8 cellular contexts compared by ENCODE assay signal in genomic region chr6:32852844-32853540, GRCh38. TPM values are rescaled to one million over a fixed set of nuclear protein-coding genes. Genes with fewer than 3 reads are reported as not detected.
DNase-seq lines count a peak whose midpoint lies in the region; ATAC-seq and TF ChIP-seq lines count a peak whose summit lies in the region.

No MANE protein-coding gene starts in this region.

- peak overlapping the region; percentile 8 for H2AFZ ChIP-seq in trophoblast cell (ENCODE audit: insufficient read depth, low read length, poor library complexity)

- H3K9me3 ChIP-seq in heart right ventricle: no peaks in the 10 kb centered on the region
- peaks cover 5% of the 10 kb centered on the region for H3K9me3 ChIP-seq in trophoblast cell (ENCODE audit: insufficient read depth, low read depth, low read length)

- no peak for TF ChIP-seq CTCF in heart right ventricle (IDR thresholded peaks at IDR 0.05)

- H3K36me3 ChIP-seq in heart right ventricle (peaks cover 0 to 62% (median 25%) of the 10 kb centered on the region in 9 donors), trophoblast cell (ENCODE audit: control insufficient read depth in 1 of 2, insufficient read depth in 2 of 2, low read length in 2 of 2) (no peaks in the 10 kb centered on the region)

- no peak overlapping the region for H2AK5ac ChIP-seq in trophoblast cell (ENCODE audit: low read length)

- H3K4me3 ChIP-seq in heart right ventricle (peak overlapping the region; percentile 67 to 99 (median 92)), trophoblast cell (ENCODE audit: low read depth, low read length) (peak overlapping the region; percentile 61)

- H4K91ac ChIP-seq in trophoblast cell (ENCODE audit: low read depth, low read length): no peak overlapping the region

- no peak overlapping the region for H3K23ac ChIP-seq in trophoblast cell (ENCODE audit: low read length)

- H3K18ac ChIP-seq in trophoblast cell (ENCODE audit: low read length): no peak overlapping the region

- H3K4ac ChIP-seq in trophoblast cell (ENCODE audit: low read depth, low read length): no peak overlapping the region

- no peak overlapping the region for H3K9ac ChIP-seq in trophoblast cell (ENCODE audit: low read length)

- no peak overlapping the region for H2BK12ac ChIP-seq in trophoblast cell (ENCODE audit: low read length)

- H2BK5ac ChIP-seq in trophoblast cell (ENCODE audit: low read depth, low read length, poor library complexity): no peak overlapping the region

- ATAC-seq in GM18511 (IDR thresholded peaks at IDR 0.05; ENCODE audit: unreplicated experiment) (peak; percentile 27), HG03064 (IDR thresholded peaks at IDR 0.05; ENCODE audit: low read depth, unreplicated experiment) (peak; percentile 23), SK-N-SH treated with all-trans-retinoic acid at 6 μM for 48 hours (peak; percentile 53), heart right ventricle (peak; percentile 18 to 69 (median 31))

- no peak overlapping the region for H3K14ac ChIP-seq in trophoblast cell (ENCODE audit: low read length)

- H4K8ac ChIP-seq in trophoblast cell (ENCODE audit: low read depth, low read length): no peak overlapping the region

- no peaks in the 10 kb centered on the region for H3K79me2 ChIP-seq in trophoblast cell (ENCODE audit: control insufficient read depth, insufficient read depth, low read length, poor library complexity)

- H2BK120ac ChIP-seq in trophoblast cell (ENCODE audit: insufficient read depth, low read length, poor library complexity): no peak overlapping the region

- H3K27ac ChIP-seq in heart right ventricle (peak overlapping the region; percentile 95 to 99 (median 98)), trophoblast cell (ENCODE audit: low read depth, low read length) (no peak overlapping the region)

- intact Hi-C loops in heart right ventricle (cut with DNase I): loop anchor here in 5 of 10 donors (1.0 to 2.0 kb wide), 2 partner anchors 9 to 14 kb away; partner anchors contain the start of genes TAP2 (in 3 of the 5) and PSMB8 (in 2 of the 5)

- H3K4me1 ChIP-seq in heart right ventricle: peaks cover 0 to 79% (median 30%) of the 10 kb centered on the region in 9 donors
- H3K4me1 ChIP-seq in trophoblast cell (ENCODE audit: control insufficient read depth in 1 of 2, insufficient read depth in 2 of 2, low read length in 2 of 2): peaks cover 17 to 20% of the 10 kb centered on the region in 2 experiments

- WGBS in heart right ventricle, 2 donors: 0 to 1% methylated on average over 41 of the region's 41 CpGs
- WGBS in trophoblast cell (ENCODE audit: extremely low coverage, insufficient coverage, insufficient read length): no CpG with 5 or more reads among the region's 41 CpGs

- H3K4me2 ChIP-seq in trophoblast cell (ENCODE audit: low read length): peak overlapping the region; percentile 85

- H3K79me1 ChIP-seq in trophoblast cell (ENCODE audit: low read length): no peaks in the 10 kb centered on the region

- peak; percentile 21 for DNase-seq in A172 (ENCODE audit: low spot score)
- DNase-seq in amygdala (lab: John Stamatoyannopoulos, UW): peak in 33 of 56 donors; percentile 17 to 75 (median 52)
- DNase-seq in heart right ventricle: peak in 1 of 2 donors; percentile 34
- DNase-seq in trophoblast cell: peak; percentile 38 to 55
- no peak for DNase-seq in SKM-1 treated with dmso at 0.1 percent for 144 hours (lab: John Stamatoyannopoulos, UW; ENCODE audit: unreplicated experiment)

- H3K27me3 ChIP-seq in heart right ventricle: no peaks in the 10 kb centered on the region
- peaks cover 41% of the 10 kb centered on the region for H3K27me3 ChIP-seq in trophoblast cell (ENCODE audit: insufficient read depth, low read length)

- H4K12ac ChIP-seq in trophoblast cell (ENCODE audit: low read depth, low read length): no peak overlapping the region

TF ChIP-seq in SK-N-SH treated with all-trans-retinoic acid at 6 μM for 48 hours, 23 proteins besides CTCF, POLR2A, EP300 and RAD21:
- TF ChIP-seq SNAI2 (CRISPR knock-in tag; IDR thresholded peaks at IDR 0.05) (no peak), PATZ1 (CRISPR knock-in tag; IDR thresholded peaks at IDR 0.05; ENCODE audit: borderline replicate concordance) (no peak), TSHZ2 (CRISPR knock-in tag; IDR thresholded peaks at IDR 0.05) (no peak), ZFP3 (CRISPR knock-in tag; IDR thresholded peaks at IDR 0.05) (no peak), ZC3H10 (CRISPR knock-in tag; IDR thresholded peaks at IDR 0.05) (no peak), BACH2 (CRISPR knock-in tag; IDR thresholded peaks at IDR 0.05; ENCODE audit: borderline replicate concordance) (no peak), ZNF8 (CRISPR knock-in tag; IDR thresholded peaks at IDR 0.05) (no peak), ZFP30 (CRISPR knock-in tag; IDR thresholded peaks at IDR 0.05) (no peak), CREB5 (CRISPR knock-in tag; IDR thresholded peaks at IDR 0.05; ENCODE audit: low read depth) (no peak), RARB (CRISPR knock-in tag; IDR thresholded peaks at IDR 0.05) (no peak), ZNF565 (CRISPR knock-in tag; conservative IDR thresholded peaks at IDR 0.05; ENCODE audit: low read depth) (no peak), ESRRG (CRISPR knock-in tag; IDR thresholded peaks at IDR 0.05) (no peak), ZNF70 (CRISPR knock-in tag; IDR thresholded peaks at IDR 0.05) (no peak)

RNA-seq across cellular contexts. Expression of gene TAP1, which starts 0.5 kb away (rescaled TPM):
- total RNA-seq in A172 (2014; rRNA removed; shearing (Covaris generic)): 68.3 and 73.9 TPM in 2 replicates
- 100 to 1,000 TPM in 1 of 10 donors, 10 to 100 TPM in 9; 12.8 to 213 (median 15.4) TPM for total RNA-seq in heart right ventricle
- polyA plus RNA-seq in heart right ventricle: 10 to 100 TPM; 35.4 to 38.3 TPM
- polyA plus RNA-seq in trophoblast cell (2013): 1.9 and 2.2 TPM in 2 replicates

RNA-seq across cellular contexts. Expression of gene PSMB9, which starts 1.0 kb away (rescaled TPM):
- total RNA-seq in A172 (2014; rRNA removed; shearing (Covaris generic)): 51.9 and 64.7 TPM in 2 replicates
- 100 to 1,000 TPM in 1 of 10 donors, 10 to 100 TPM in 8, 1 to 10 TPM in 1; 10.0 to 198 (median 14.3) TPM for total RNA-seq in heart right ventricle
- polyA plus RNA-seq in heart right ventricle: 10 to 100 TPM; 23.4 to 33.4 TPM
- not detected in 2 replicates for polyA plus RNA-seq in trophoblast cell (2013)

RNA-seq across cellular contexts. Expression of gene PSMB8, which starts 9.1 kb away (rescaled TPM):
- total RNA-seq in A172 (2014; rRNA removed; shearing (Covaris generic)): 121 and 131 TPM in 2 replicates
- total RNA-seq in heart right ventricle: 100 to 1,000 TPM in 1 of 10 donors, 10 to 100 TPM in 7, 1 to 10 TPM in 2; 8.5 to 127 (median 11.7) TPM
- polyA plus RNA-seq in heart right ventricle: 10 to 100 TPM; 40.2 to 42.9 TPM
- 0.16 and 0.17 TPM in 2 replicates for polyA plus RNA-seq in trophoblast cell (2013)

RNA-seq across cellular contexts. Expression of gene TAP2, which starts 14.5 kb away (rescaled TPM):
- total RNA-seq in A172 (2014; rRNA removed; shearing (Covaris generic)): 20.7 and 25.0 TPM in 2 replicates
- total RNA-seq in heart right ventricle: 10 to 100 TPM in 7 of 10 donors, 1 to 10 TPM in 3; 8.8 to 92.1 (median 13.8) TPM
- polyA plus RNA-seq in heart right ventricle: 10 to 100 TPM; 12.8 to 13.8 TPM
- polyA plus RNA-seq in trophoblast cell (2013): 0.82 and 0.92 TPM in 2 replicates

RNA-seq across cellular contexts. Expression of gene HLA-DOB, which starts 36.2 kb away (rescaled TPM):
- not detected in 2 replicates for total RNA-seq in A172 (2014; rRNA removed; shearing (Covaris generic))
- total RNA-seq in heart right ventricle: 1 to 10 TPM in 1 of 10 donors, under 1 TPM in 7, not detected in 2; 0.21 to 2.1 (median 0.48) TPM
- 1 to 10 TPM in 1 of 2 donors, under 1 TPM in 1; 0.36 to 1.1 TPM for polyA plus RNA-seq in heart right ventricle
- polyA plus RNA-seq in trophoblast cell (2013): 0.15 and 0.21 TPM in 2 replicates
